Comparison of ENCODE assay signal across 8 cellular contexts in the genomic region with DNA sequence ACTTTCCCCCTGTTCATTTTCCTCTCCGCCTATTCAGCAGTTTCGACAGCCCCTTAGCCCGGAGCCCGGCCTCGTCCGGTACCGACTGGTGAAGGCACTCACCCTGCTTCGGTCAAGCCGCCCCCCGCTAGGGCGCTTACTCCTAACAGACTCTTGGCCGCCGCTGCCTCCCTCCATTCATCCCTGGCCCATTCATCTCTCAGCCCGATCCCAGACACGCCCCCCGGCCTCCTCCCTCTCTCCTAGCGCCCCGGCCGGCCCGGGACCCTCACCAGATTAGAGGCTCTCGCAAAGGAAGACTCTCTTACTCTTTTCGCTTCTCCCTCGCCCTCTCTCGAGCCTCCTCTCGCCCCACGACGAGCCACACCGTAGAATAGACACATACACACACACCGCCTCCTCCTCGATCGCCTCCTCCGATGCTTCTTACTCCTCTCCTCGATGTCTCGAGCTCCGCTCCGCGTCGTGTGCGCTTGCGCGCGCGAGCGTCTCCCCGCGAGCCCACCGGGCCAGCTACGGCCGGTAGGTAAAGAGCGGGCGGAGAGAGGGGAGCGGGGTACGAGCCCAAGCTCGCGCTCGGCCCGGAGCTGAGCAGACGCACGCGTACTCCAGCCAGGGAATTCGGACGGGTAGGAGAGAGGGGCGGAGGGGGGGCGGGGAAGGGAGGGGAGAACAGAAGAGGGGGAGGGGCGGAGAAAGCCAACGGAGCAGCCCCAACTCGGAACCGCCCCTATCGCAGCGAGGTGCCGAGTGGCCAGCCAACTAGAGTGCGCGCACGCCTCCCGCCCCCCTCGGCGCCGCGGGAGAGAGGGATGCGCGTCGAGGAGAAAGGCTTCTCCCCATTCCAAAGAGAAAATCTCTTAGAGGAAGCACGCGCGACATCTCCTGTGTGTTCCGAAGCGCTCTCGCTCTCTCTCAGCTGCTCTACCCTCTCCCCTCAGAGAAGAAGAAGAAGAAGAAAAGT. TPM values are rescaled to one million over a fixed set of nuclear protein-coding genes. Genes with fewer than 3 reads are reported as not detected.
DNase-seq lines count a peak whose midpoint lies in the region; ATAC-seq and TF ChIP-seq lines count a peak whose summit lies in the region.

TSS of gene WNK3 (minus strand) at position 633 of the 964 bp plus-strand sequence.

- no peaks in the 10 kb centered on the region for H3K36me3 Mint-ChIP-seq in CD8-positive, alpha-beta memory T cell

- peaks cover 34 to 57% of the 10 kb centered on the region in 2 donors for H3K27me3 Mint-ChIP-seq in CD8-positive, alpha-beta memory T cell

- peaks cover 13 to 26% (median 19%) of the 10 kb centered on the region in 3 donors for H3K4me1 Mint-ChIP-seq in CD8-positive, alpha-beta memory T cell

- peaks cover 0 to under 1% (median 0%) of the 10 kb centered on the region in 5 donors for H3K9me3 Mint-ChIP-seq in CD8-positive, alpha-beta memory T cell

- no peaks in the 10 kb centered on the region for H3K4me1 ChIP-seq in CD8-positive, alpha-beta memory T cell (ENCODE audit: insufficient read depth, low read length)
- H3K4me1 ChIP-seq in iPS-20b (ENCODE audit: insufficient read depth, low read length) = peaks cover 4% of the 10 kb centered on the region; the same call in 1 of the 2 replicates

- H3K4me3 Mint-ChIP-seq in CD8-positive, alpha-beta memory T cell = peak within 1 kb of the TSS; percentile 73 to 87 (median 82)

- CTCF ChIA-PET in CD8-positive, alpha-beta memory T cell (lab: Charles Lee) = interaction anchor here (0.6 kb wide), 1 partner anchor 184 kb away, joined by 3 read pairs; no protein-coding TSS in a partner anchor

- H3K27ac ChIP-seq in CD8-positive, alpha-beta memory T cell (ENCODE audit: low read depth, low read length) = no peak within 1 kb of the TSS
- H3K27ac ChIP-seq in iPS-20b (ENCODE audit: low read length) = peak within 1 kb of the TSS; percentile 91

- no peaks in the 10 kb centered on the region for H3K36me3 ChIP-seq in CD8-positive, alpha-beta memory T cell (ENCODE audit: insufficient read depth, low read length)
- H3K36me3 ChIP-seq in iPS-20b (ENCODE audit: insufficient read depth, low read depth, low read length) = no peaks in the 10 kb centered on the region

- ATAC-seq in sciatic nerve (peak; percentile 97), HG03039 (IDR thresholded peaks at IDR 0.05; ENCODE audit: unreplicated experiment) (no peak), GM21576 (IDR thresholded peaks at IDR 0.05; ENCODE audit: unreplicated experiment) (no peak)

- peak in 2 of 5 donors; percentile 4 to 43 for DNase-seq in CD8-positive, alpha-beta memory T cell
- DNase-seq in NCI-H146 (lab: John Stamatoyannopoulos, UW) = peak; percentile 93
- DNase-seq in central memory CD4-positive, alpha-beta T cell = peak; percentile 15
- peak; percentile 85 for DNase-seq in sciatic nerve (ENCODE audit: low spot score)

- peak within 1 kb of the TSS; percentile 56 for H3K4me3 ChIP-seq in CD8-positive, alpha-beta memory T cell (ENCODE audit: low read length)
- H3K4me3 ChIP-seq in WI38 (ENCODE audit: low read depth, low read length) (peak within 1 kb of the TSS; percentile 49), iPS-20b (ENCODE audit: low read length) (peak within 1 kb of the TSS; percentile 92)

- no peak for TF ChIP-seq CTCF in WI38 (IDR thresholded peaks at IDR 0.05; ENCODE audit: low read depth, low read length)

- peak within 1 kb of the TSS; percentile 96 for H3K9ac ChIP-seq in iPS-20b (ENCODE audit: low read depth, low read length)

- intact Hi-C loops in sciatic nerve (cut with DNase I) = no loop called here

- H3K27me3 ChIP-seq in CD8-positive, alpha-beta memory T cell (ENCODE audit: insufficient read depth, low read length, poor library complexity, severe bottlenecking) = no peaks in the 10 kb centered on the region
- no peaks in the 10 kb centered on the region for H3K27me3 ChIP-seq in iPS-20b (ENCODE audit: insufficient read depth, low read length)

- POLR2A ChIA-PET in CD8-positive, alpha-beta memory T cell (lab: Charles Lee) = no interaction called here

- no peaks in the 10 kb centered on the region for H3K9me3 ChIP-seq in CD8-positive, alpha-beta memory T cell (ENCODE audit: low read length)
- peaks cover 2% of the 10 kb centered on the region; the same call in 1 of the 2 replicates for H3K9me3 ChIP-seq in iPS-20b (ENCODE audit: insufficient read depth, low read depth, low read length)

- peak within 1 kb of the TSS in 3 of 8 donors; percentile 11 to 88 (median 20) for H3K27ac Mint-ChIP-seq in CD8-positive, alpha-beta memory T cell

RNA-seq across cellular contexts. Expression of gene WNK3, which starts in this region (rescaled TPM):
- total RNA-seq in CD8-positive, alpha-beta memory T cell = under 1 TPM; 0.13 TPM
- polyA plus RNA-seq in CD8-positive, alpha-beta memory T cell = 0.13 TPM
- total RNA-seq in sciatic nerve = 2.4 TPM
